In genomic region chr2:239400000-239400831, GRCh38 we compare ENCODE assay signal across 8 cellular contexts. TPM values are rescaled to one million over a fixed set of nuclear protein-coding genes. Genes with fewer than 3 reads are reported as not detected.
DNase-seq lines count a peak whose midpoint lies in the region; FAIRE-seq and TF ChIP-seq lines count a peak whose summit lies in the region.

No MANE protein-coding gene starts in this region.

- FAIRE-seq in D721Med (lab: Jason Lieb, UNC), result no peak

- no peaks in the 10 kb centered on the region for H3K36me3 Mint-ChIP-seq in IgD-negative memory B cell

- TF ChIP-seq CTCF in D721Med (IDR thresholded peaks at IDR 0.05; ENCODE audit: insufficient read depth, missing control alignments), result no peak

- peak overlapping the region; percentile 17 to 99 (median 99) for H3K27ac Mint-ChIP-seq in IgD-negative memory B cell

- DNase-seq in NCI-H345 (lab: John Stamatoyannopoulos, UW) (peak; percentile 33), NCI-H345 treated with DMSO at 0.1 percent for 48 hours (lab: John Stamatoyannopoulos, UW; ENCODE audit: unreplicated experiment) (no peak), adipocyte (ENCODE audit: low read depth) (peak; percentile 54), left kidney (ENCODE audit: low read depth, low spot score) (peak; percentile 46), D721Med (ENCODE audit: insufficient read length, low spot score) (no peak)
- DNase-seq in activated CD8-positive, alpha-beta memory T cell treated with anti-CD3 and anti-CD28 coated beads, Interleukin-2, amount 50 U/mL, for 4 hours, result no peak

- no peaks in the 10 kb centered on the region for H3K36me3 ChIP-seq in adipocyte (ENCODE audit: control insufficient read depth, insufficient read depth, low read length, severe bottlenecking)
- no peaks in the 10 kb centered on the region for H3K36me3 ChIP-seq in stomach smooth muscle (ENCODE audit: control insufficient read depth in 2 of 2, insufficient read depth in 2 of 2, low read length in 2 of 2)

- H3K9me3 ChIP-seq in adipocyte (ENCODE audit: control insufficient read depth, low read length) (no peaks in the 10 kb centered on the region), stomach smooth muscle (ENCODE audit: control insufficient read depth in 2 of 2, low read length in 2 of 2) (no peaks in the 10 kb centered on the region)

- H3K4me1 Mint-ChIP-seq in IgD-negative memory B cell, result peaks cover 14 to 22% (median 17%) of the 10 kb centered on the region in 3 donors

- H3K27me3 ChIP-seq in adipocyte (replicated peaks; ENCODE audit: control insufficient read depth, insufficient read depth, low read length), result no peaks in the 10 kb centered on the region
- H3K27me3 ChIP-seq in stomach smooth muscle (ENCODE audit: control insufficient read depth in 1 of 2, insufficient read depth in 2 of 2, low read length in 2 of 2), result no peaks in the 10 kb centered on the region

- H3K4me1 ChIP-seq in adipocyte (ENCODE audit: control insufficient read depth, insufficient read depth, low read length) (peaks cover 20% of the 10 kb centered on the region), stomach smooth muscle (ENCODE audit: control insufficient read depth, insufficient read depth, low read length) (peaks cover 41% of the 10 kb centered on the region)

- H3K27me3 Mint-ChIP-seq in IgD-negative memory B cell, result no peaks in the 10 kb centered on the region

- H3K4me3 ChIP-seq in adipocyte (ENCODE audit: low read length) (peak overlapping the region; percentile 86), stomach smooth muscle (ENCODE audit: low read length in 2 of 2) (peak overlapping the region; percentile 76 to 81)

- H3K27ac ChIP-seq in stomach smooth muscle (ENCODE audit: low read length), result peak overlapping the region; percentile 81

- peaks cover 0 to 3% (median 0%) of the 10 kb centered on the region in 3 donors for H3K9me3 Mint-ChIP-seq in IgD-negative memory B cell

- peak overlapping the region; percentile 73 for H3K9ac ChIP-seq in adipocyte (ENCODE audit: low read length)
- H3K9ac ChIP-seq in stomach smooth muscle (ENCODE audit: low read length in 2 of 2), result peak overlapping the region; percentile 64 to 78

- H3K4me3 Mint-ChIP-seq in IgD-negative memory B cell, result peak overlapping the region; percentile 81 to 95 (median 94)

RNA-seq across cellular contexts. Expression of gene HDAC4, which starts 0.6 kb away (rescaled TPM):
- polyA plus RNA-seq in IgD-negative memory B cell, result 2.8 TPM

Comparison
In these comparisons a context has a peak if more than half of its experiments do, and no peak if none do; other contexts are left out.
1. DNase-seq: peak in NCI-H345 (single experiment), adipocyte (single experiment) and left kidney (single experiment); none in NCI-H345 treated with DMSO at 0.1 percent for 48 hours (single experiment), activated CD8-positive, alpha-beta memory T cell treated with anti-CD3 and anti-CD28 coated beads, Interleukin-2, amount 50 U/mL, for 4 hours (single experiment) and D721Med (single experiment).